ENCODE assay signal across 7 cellular contexts in the genomic region with DNA sequence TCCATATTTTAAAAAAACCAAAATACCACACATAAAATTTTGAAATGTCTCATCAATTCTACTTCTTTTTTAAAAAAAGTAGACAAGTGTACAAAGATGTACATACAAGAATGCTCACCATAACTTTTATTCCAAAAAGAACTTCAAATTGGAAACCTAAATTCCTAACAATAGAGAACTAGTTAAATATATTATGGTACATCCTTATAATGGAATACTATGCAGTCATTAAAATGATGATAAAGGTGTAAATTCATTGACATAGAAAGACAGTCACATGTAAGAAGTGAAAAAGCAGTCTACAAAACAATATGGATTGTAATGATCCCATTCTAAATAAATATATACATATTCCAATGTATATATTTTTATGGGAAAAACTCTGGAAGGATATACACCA.
"Had no signal": no experiment of that assay in that cellular context is flagged by ENCODE, and none has a peak within 500 bp of the region (broad histone marks: within the 10 kb centered on the region; RNA-seq: fewer than 3 reads in every experiment).

No MANE protein-coding gene starts in this region.

- H3K4me2 ChIP-seq: GM23338 had no signal

- FAIRE-seq: H1, H54, HTR-8/SVneo had no signal

- H3K4me3 ChIP-seq: GM23338 had no signal

- H3K4me1 Mint-ChIP-seq: GM23338, H9 had no signal

- H2AFZ ChIP-seq: GM23338 had no signal

- H3K4me3 Mint-ChIP-seq: GM23338, H9 had no signal

- DNase-seq: H9, HCEC 1CT, IMR-90 had no signal

- H3K27ac Mint-ChIP-seq: GM23338, H9 had no signal
